Comparison of ENCODE assay signal across 9 cellular contexts in the genomic region with DNA sequence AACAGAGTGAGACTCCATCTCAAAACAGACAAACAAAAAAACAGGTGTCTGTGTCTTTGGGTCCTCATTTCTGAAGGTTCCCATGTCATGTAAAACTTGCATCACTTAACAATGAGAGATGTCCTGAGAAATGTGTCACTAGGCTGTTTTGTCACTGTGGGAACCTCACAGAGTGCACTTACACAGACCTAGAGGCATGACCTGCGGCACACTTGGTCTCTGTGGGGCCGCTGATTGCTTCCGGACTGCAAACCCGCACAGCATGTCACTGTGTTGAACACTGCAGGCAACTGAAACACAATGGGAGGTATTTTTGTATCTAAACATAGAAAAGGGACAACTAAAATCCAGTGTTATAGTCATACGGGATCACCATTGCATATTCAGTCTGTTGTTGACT. TPM values are rescaled to one million over a fixed set of nuclear protein-coding genes. Genes with fewer than 3 reads are reported as not detected.
A peak's percentile ranks its signal among the peaks of the same experiment; 100 is the strongest.
DNase-seq lines count a peak whose midpoint lies in the region; ATAC-seq, FAIRE-seq and TF ChIP-seq lines count a peak whose summit lies in the region.
"Had no signal": no experiment of that assay in that cellular context is flagged by ENCODE, and none has a peak within 500 bp of the region (broad histone marks: within the 10 kb centered on the region; RNA-seq: fewer than 3 reads in every experiment).

No MANE protein-coding gene starts in this region.

- TF ChIP-seq CTCF in HEK293 (tag by site-specific recombination; IDR thresholded peaks at IDR 0.05) (no peak), RWPE1 (conservative IDR thresholded peaks at IDR 0.05; ENCODE audit: low read depth) (no peak), neural progenitor cell (IDR thresholded peaks at IDR 0.05) (no peak), pancreas (IDR thresholded peaks at IDR 0.05) (no peak)

- no peaks in the 10 kb centered on the region for H3K9me3 Mint-ChIP-seq in neural progenitor cell

- no peaks in the 10 kb centered on the region for H3K9me3 ChIP-seq in HEK293 (ENCODE audit: control insufficient read depth, insufficient read depth, low read depth, low read length)
- H3K9me3 ChIP-seq in neural progenitor cell (ENCODE audit: low read depth) = no peaks in the 10 kb centered on the region
- no peaks in the 10 kb centered on the region for H3K9me3 ChIP-seq in pancreas
- H3K9me3 ChIP-seq: heart left ventricle had no signal

- peak overlapping the region; percentile 75 for H3K4me3 Mint-ChIP-seq in neural progenitor cell

- H3K36me3 ChIP-seq in HEK293 (ENCODE audit: control insufficient read depth in 2 of 2, insufficient read depth in 1 of 2, low read length in 2 of 2) (no peaks in the 10 kb centered on the region), neural progenitor cell (no peaks in the 10 kb centered on the region), pancreas (no peaks in the 10 kb centered on the region)
- H3K36me3 ChIP-seq: heart left ventricle had no signal

- FAIRE-seq in pancreas (lab: Jason Lieb, UNC) = no peak

- no peak overlapping the region for H3K9ac ChIP-seq in neural progenitor cell

- 77 to 87% methylated on average over 5 of the region's 5 CpGs for WGBS in pancreas, 2 donors

- no peaks in the 10 kb centered on the region for H3K27me3 ChIP-seq in neural progenitor cell
- no peaks in the 10 kb centered on the region for H3K27me3 ChIP-seq in pancreas

- peaks cover 14% of the 10 kb centered on the region for H3K4me1 Mint-ChIP-seq in neural progenitor cell

- no peaks in the 10 kb centered on the region for H4K20me1 ChIP-seq in neural progenitor cell (ENCODE audit: low read depth)

- no peak overlapping the region for H3K27ac ChIP-seq in HEK293 (ENCODE audit: extremely low read depth, low read depth, low read length)
- peak overlapping the region; percentile 83 for H3K27ac ChIP-seq in RWPE1
- no peak overlapping the region for H3K27ac ChIP-seq in neural progenitor cell
- no peak overlapping the region for H3K27ac ChIP-seq in pancreas
- H3K27ac ChIP-seq: heart left ventricle had no signal

- H2AFZ ChIP-seq in neural progenitor cell (replicated peaks) = no peak overlapping the region

- intact Hi-C loops in pancreas (cut with DNase I) = loop anchor here in 2 of 3 donors (10.0 kb wide), 1 partner anchor 293 kb away; no protein-coding TSS in a partner anchor

- 0 out of 2 replicates have a peak, but pooled peaks cover 4% of the 10 kb centered on the region for H3K4me1 ChIP-seq in HEK293 (ENCODE audit: control insufficient read depth, insufficient read depth, low read length)
- H3K4me1 ChIP-seq in neural progenitor cell = peaks cover 12% of the 10 kb centered on the region
- H3K4me1 ChIP-seq in pancreas = peaks cover 0 to 4% (median 0%) of the 10 kb centered on the region in 3 donors

- POLR2A ChIA-PET in HEK293 (lab: Yijun Ruan, JAX) (no interaction called here), RWPE1 (lab: Yijun Ruan, JAX; ENCODE audit: low non-redundant PET) (no interaction called here)

- peaks cover 7% of the 10 kb centered on the region for H3F3A ChIP-seq in neural progenitor cell (ENCODE audit: low read depth)

- H3K79me2 ChIP-seq in neural progenitor cell (ENCODE audit: low read depth) = no peaks in the 10 kb centered on the region

- H3K27me3 Mint-ChIP-seq in neural progenitor cell (ENCODE audit: insufficient read depth, low read depth) = no peaks in the 10 kb centered on the region

- peaks cover 2% of the 10 kb centered on the region for H3K36me3 Mint-ChIP-seq in neural progenitor cell

- CTCF ChIA-PET in HEK293 (lab: Yijun Ruan, JAX) (interaction anchor here (1.1 kb wide), 1 partner anchor 8 kb away, joined by 4 read pairs; no protein-coding TSS in a partner anchor), RWPE1 (lab: Yijun Ruan, JAX) (no interaction called here)

- DNase-seq in NCI-H146 (lab: John Stamatoyannopoulos, UW) (peak; percentile 26), NCI-H146 treated with DMSO at 0.1 percent for 48 hours (lab: John Stamatoyannopoulos, UW; ENCODE audit: unreplicated experiment) (no peak), RWPE1 (ENCODE audit: low spot score) (no peak), neural progenitor cell (ENCODE audit: low spot score) (no peak), pancreas (no peak), DMS 273 treated with DMSO at 0.1 percent for 48 hours (lab: John Stamatoyannopoulos, UW) (no peak)

- no peak overlapping the region for H3K4me3 ChIP-seq in HEK293 (ENCODE audit: low read depth, low read length)
- H3K4me3 ChIP-seq in neural progenitor cell = no peak overlapping the region
- H3K4me3 ChIP-seq in pancreas = no peak overlapping the region

- H3K27ac Mint-ChIP-seq in neural progenitor cell = peak overlapping the region; percentile 83

- no peak overlapping the region for H3K4me2 ChIP-seq in neural progenitor cell

- no peak for ATAC-seq in pancreas
- no peak for ATAC-seq in HG03565 (IDR thresholded peaks at IDR 0.05; ENCODE audit: unreplicated experiment)

TF ChIP-seq in HEK293, 187 proteins besides CTCF, POLR2A, EP300 and RAD21:
- TF ChIP-seq ZNF148 (tag by site-specific recombination; IDR thresholded peaks at IDR 0.05; ENCODE audit: borderline replicate concordance) = no peak
- TF ChIP-seq ZIC2 (tag by site-specific recombination; IDR thresholded peaks at IDR 0.05) = peak; percentile 79
- TF ChIP-seq ZNF335 (tag by site-specific recombination; conservative IDR thresholded peaks at IDR 0.05) = no peak
- TF ChIP-seq, protein P1, sequence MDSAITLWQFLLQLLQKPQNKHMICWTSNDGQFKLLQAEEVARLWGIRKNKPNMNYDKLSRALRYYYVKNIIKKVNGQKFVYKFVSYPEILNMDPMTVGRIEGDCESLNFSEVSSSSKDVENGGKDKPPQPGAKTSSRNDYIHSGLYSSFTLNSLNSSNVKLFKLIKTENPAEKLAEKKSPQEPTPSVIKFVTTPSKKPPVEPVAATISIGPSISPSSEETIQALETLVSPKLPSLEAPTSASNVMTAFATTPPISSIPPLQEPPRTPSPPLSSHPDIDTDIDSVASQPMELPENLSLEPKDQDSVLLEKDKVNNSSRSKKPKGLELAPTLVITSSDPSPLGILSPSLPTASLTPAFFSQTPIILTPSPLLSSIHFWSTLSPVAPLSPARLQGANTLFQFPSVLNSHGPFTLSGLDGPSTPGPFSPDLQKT (IDR thresholded peaks at IDR 0.05; ENCODE audit: borderline replicate concordance, low read depth, low read length) = no peak
- peak; percentile 6; the same call in 1 of the 2 replicates for TF ChIP-seq SCRT2 (tag by site-specific recombination; IDR thresholded peaks at IDR 0.05)
- TF ChIP-seq ZNF660 (tag by site-specific recombination; IDR thresholded peaks at IDR 0.05) = no peak
TF ChIP-seq in HEK293: peak in this region for 2.

RNA-seq across cellular contexts. Expression of gene TMEM181, which starts 42.3 kb away (rescaled TPM):
- 20.8 and 27.3 TPM in 2 replicates for total RNA-seq in neural progenitor cell (ENCODE audit: low replicate concordance)
- total RNA-seq in pancreas = 10 to 100 TPM; 18.9 to 32.8 (median 25.9) TPM
- 10 to 100 TPM; 14.1 to 19.1 TPM for polyA plus RNA-seq in pancreas
